Comparison of ENCODE assay signal across 1 cellular context in the genomic region with DNA sequence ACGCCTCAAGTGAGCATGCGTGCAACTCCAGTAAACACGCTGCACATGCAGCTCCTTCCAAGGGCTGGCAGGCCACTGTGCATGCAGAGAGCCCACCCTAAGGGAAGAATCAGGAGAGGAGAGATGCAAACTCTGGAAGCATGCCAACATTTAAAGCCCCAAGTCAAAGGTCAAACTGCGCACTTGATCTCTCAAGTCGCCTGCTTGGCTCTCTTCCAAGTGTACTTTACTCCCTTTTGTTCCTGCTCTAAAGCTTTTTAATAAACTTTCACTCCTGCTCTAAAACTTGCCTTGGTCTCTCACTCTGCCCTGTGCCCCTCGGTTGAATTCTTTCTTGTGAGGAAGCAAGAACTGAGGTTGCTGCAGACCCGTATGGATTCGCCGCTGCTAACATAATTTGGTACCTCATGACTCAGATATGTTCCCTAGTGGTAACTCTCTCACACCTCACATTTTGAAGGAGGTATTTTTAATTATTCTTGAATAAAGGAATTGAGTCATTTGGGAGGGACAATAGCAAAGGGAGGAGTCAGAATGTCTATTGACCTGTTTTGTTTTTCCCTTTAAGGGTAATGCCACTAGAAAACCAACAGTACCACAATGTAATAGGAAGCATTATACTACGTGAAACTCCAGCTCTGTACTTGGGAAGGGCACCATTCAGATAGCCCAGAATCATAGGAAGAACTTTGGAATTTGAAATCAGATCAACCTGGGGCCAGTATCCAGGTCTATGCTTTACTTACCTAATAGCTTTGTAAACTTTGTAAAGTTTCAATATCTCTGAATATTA.
TF ChIP-seq lines count a peak whose summit lies in the region.

No MANE protein-coding gene starts in this region.

TF ChIP-seq in HEK293, 187 proteins besides CTCF, POLR2A, EP300 and RAD21 (continued from another document):
- TF ChIP-seq ZNF280C (tag by site-specific recombination; IDR thresholded peaks at IDR 0.05) (no peak), ZNF2 (tag by site-specific recombination; IDR thresholded peaks at IDR 0.05) (no peak)
- TF ChIP-seq, protein P1, sequence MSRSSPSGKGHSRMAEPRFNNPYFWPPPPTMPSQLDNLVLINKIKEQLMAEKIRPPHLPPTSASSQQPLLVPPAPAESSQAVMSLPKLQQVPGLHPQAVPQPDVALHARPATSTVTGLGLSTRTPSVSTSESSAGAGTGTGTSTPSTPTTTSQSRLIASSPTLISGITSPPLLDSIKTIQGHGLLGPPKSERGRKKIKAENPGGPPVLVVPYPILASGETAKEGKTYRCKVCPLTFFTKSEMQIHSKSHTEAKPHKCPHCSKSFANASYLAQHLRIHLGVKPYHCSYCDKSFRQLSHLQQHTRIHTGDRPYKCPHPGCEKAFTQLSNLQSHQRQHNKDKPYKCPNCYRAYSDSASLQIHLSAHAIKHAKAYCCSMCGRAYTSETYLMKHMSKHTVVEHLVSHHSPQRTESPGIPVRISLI (tag by site-specific recombination; IDR thresholded peaks at IDR 0.05), result no peak
